ENCODE assay signal across 13 cellular contexts in the genomic region with DNA sequence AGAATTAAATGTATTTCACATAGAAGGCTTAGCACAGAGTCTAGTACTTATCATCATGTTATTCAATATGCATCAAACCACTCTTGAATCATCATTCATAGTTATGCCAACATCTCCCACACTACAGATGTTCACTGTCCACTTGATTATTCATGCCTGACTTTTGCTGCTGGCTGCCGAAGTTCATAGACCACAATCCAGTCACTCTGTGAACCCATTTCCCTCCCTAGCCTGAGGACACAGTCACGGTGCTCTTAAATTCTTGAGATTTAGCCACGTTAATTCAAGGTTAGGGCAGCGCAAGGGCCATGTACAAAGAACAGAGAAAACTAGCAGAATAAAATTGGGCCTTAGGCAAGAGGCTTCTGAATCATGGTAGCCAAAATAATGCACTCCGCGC. TPM values are rescaled to one million over a fixed set of nuclear protein-coding genes. Genes with fewer than 3 reads are reported as not detected.
A peak's percentile ranks its signal among the peaks of the same experiment; 100 is the strongest.
DNase-seq lines count a peak whose midpoint lies in the region; ATAC-seq, FAIRE-seq and TF ChIP-seq lines count a peak whose summit lies in the region.
"Had no signal": no experiment of that assay in that cellular context is flagged by ENCODE, and none has a peak within 500 bp of the region (broad histone marks: within the 10 kb centered on the region; RNA-seq: fewer than 3 reads in every experiment).

No MANE protein-coding gene starts in this region.

- H3K79me2 ChIP-seq in astrocyte (ENCODE audit: insufficient read depth, low read length) = peaks cover 24% of the 10 kb centered on the region

- H3K4me2 ChIP-seq in astrocyte (ENCODE audit: low read length) = peak overlapping the region; percentile 8
- H3K4me2 ChIP-seq: GM23338 had no signal

- H3K36me3 Mint-ChIP-seq in astrocyte (ENCODE audit: low read depth, unreplicated experiment) = peaks cover 14% of the 10 kb centered on the region

- no peak for ATAC-seq in HG03045 (IDR thresholded peaks at IDR 0.05; ENCODE audit: unreplicated experiment)
- ATAC-seq in HG02840 (IDR thresholded peaks at IDR 0.05; ENCODE audit: low FRiP score, unreplicated experiment) = no peak
- no peak for ATAC-seq in HG03095 (IDR thresholded peaks at IDR 0.05; ENCODE audit: unreplicated experiment)
- ATAC-seq: activated T-cell treated with anti-CD3 and anti-CD28 coated beads, Interleukin-2, amount 50 U/mL, for 72 hours; GM12878; GM23338 had no signal

- H3K4me1 ChIP-seq in HAP-1 (peaks cover 8% of the 10 kb centered on the region; the same call in 1 of the 2 replicates), astrocyte (ENCODE audit: insufficient read depth, low read length) (peaks cover 10% of the 10 kb centered on the region)

- no peak for FAIRE-seq in astrocyte (lab: Jason Lieb, UNC)
- FAIRE-seq: GM12878 had no signal

- in situ Hi-C loops in HAP-1 (cut with MboI; ENCODE audit: low sequenced_read_pairs) = no loop called here

- H3K27me3 Mint-ChIP-seq in astrocyte (ENCODE audit: low read depth, unreplicated experiment) = no peaks in the 10 kb centered on the region
- H3K27me3 Mint-ChIP-seq: activated CD4-positive, alpha-beta T cell treated with anti-CD3 and anti-CD28 coated beads, Interleukin-2, amount 10 ng/mL, durations not matched to agents 24 days and 14 days had no signal

- H4K20me1 ChIP-seq in astrocyte (ENCODE audit: insufficient read depth, low read length) = peaks cover 42% of the 10 kb centered on the region

- H3K9me3 ChIP-seq in HAP-1 (no peaks in the 10 kb centered on the region), astrocyte (ENCODE audit: insufficient read depth, low read depth, low read length) (no peaks in the 10 kb centered on the region)

- H3K36me3 ChIP-seq in HAP-1 (replicated peaks) = no peaks in the 10 kb centered on the region
- no peaks in the 10 kb centered on the region for H3K36me3 ChIP-seq in astrocyte (ENCODE audit: insufficient read depth, low read length)

- no peak overlapping the region for H3K4me3 ChIP-seq in HAP-1
- H3K4me3 ChIP-seq in astrocyte (ENCODE audit: insufficient read depth, low read depth, low read length) = no peak overlapping the region
- H3K4me3 ChIP-seq in foreskin fibroblast (ENCODE audit: low read depth in 1 of 2, low read length in 2 of 2) = no peak overlapping the region
- H3K4me3 ChIP-seq: GM12878, GM23338 had no signal

- no peak overlapping the region for H3K4me3 Mint-ChIP-seq in astrocyte (ENCODE audit: unreplicated experiment)
- H3K4me3 Mint-ChIP-seq: activated CD4-positive, alpha-beta T cell treated with anti-CD3 and anti-CD28 coated beads, Interleukin-2, amount 10 ng/mL, durations not matched to agents 24 days and 14 days; activated T-cell treated with anti-CD3 and anti-CD28 coated beads, Interleukin-2, amount 50 U/mL, for 72 hours; GM23338 had no signal

- H3K9me3 Mint-ChIP-seq in astrocyte (ENCODE audit: unreplicated experiment) = no peaks in the 10 kb centered on the region
- H3K9me3 Mint-ChIP-seq: activated CD4-positive, alpha-beta T cell treated with anti-CD3 and anti-CD28 coated beads, Interleukin-2, amount 10 ng/mL, durations not matched to agents 24 days and 14 days; activated T-cell treated with anti-CD3 and anti-CD28 coated beads, Interleukin-2, amount 50 U/mL, for 72 hours; GM23338 had no signal

- no peak overlapping the region for H3K27ac Mint-ChIP-seq in astrocyte (ENCODE audit: unreplicated experiment)
- H3K27ac Mint-ChIP-seq: activated CD4-positive, alpha-beta T cell treated with anti-CD3 and anti-CD28 coated beads, Interleukin-2, amount 10 ng/mL, durations not matched to agents 24 days and 14 days; activated T-cell treated with anti-CD3 and anti-CD28 coated beads, Interleukin-2, amount 50 U/mL, for 72 hours; GM23338 had no signal

- H2AFZ ChIP-seq in astrocyte (ENCODE audit: low read depth, low read length) = no peak overlapping the region
- H2AFZ ChIP-seq: GM23338 had no signal

- H3K27ac ChIP-seq in astrocyte (ENCODE audit: low read depth, low read length) = peak overlapping the region; percentile 7

- H3K4me1 Mint-ChIP-seq in astrocyte (ENCODE audit: low read depth, unreplicated experiment) = peaks cover 33% of the 10 kb centered on the region
- H3K4me1 Mint-ChIP-seq: activated CD4-positive, alpha-beta T cell treated with anti-CD3 and anti-CD28 coated beads, Interleukin-2, amount 10 ng/mL, durations not matched to agents 24 days and 14 days had no signal

- DNase-seq in A172 (ENCODE audit: low spot score) = peak; percentile 45
- peak; percentile 20 to 39 for DNase-seq in HAP-1 (ENCODE audit: low spot score in 2 of 2)
- DNase-seq in astrocyte (ENCODE audit: low read depth) = peak; percentile 93
- peak; percentile 92 to 93 for DNase-seq in foreskin fibroblast
- DNase-seq in central memory CD4-positive, alpha-beta T cell = no peak
- DNase-seq: activated CD4-positive, alpha-beta T cell treated with anti-CD3 and anti-CD28 coated beads, Interleukin-2, amount 10 ng/mL, durations not matched to agents 24 days and 14 days; activated T-cell treated with anti-CD3 and anti-CD28 coated beads, Interleukin-2, amount 50 U/mL, for 72 hours; NCI-H2227 treated with DMSO at 0.1 percent for 48 hours had no signal

- H3K9ac ChIP-seq in astrocyte (ENCODE audit: low read length) = no peak overlapping the region

- TF ChIP-seq CTCF in astrocyte (IDR thresholded peaks at IDR 0.05; ENCODE audit: insufficient read depth, low read depth, low read length) = no peak
- no peak for TF ChIP-seq CTCF in foreskin fibroblast (IDR thresholded peaks at IDR 0.05; ENCODE audit: low read depth, low read length)

- H3K27me3 ChIP-seq in HAP-1 (ENCODE audit: low read depth) (no peaks in the 10 kb centered on the region), astrocyte (ENCODE audit: insufficient read depth, low read length) (no peaks in the 10 kb centered on the region)

RNA-seq across cellular contexts. Expression of a gene that starts 32.4 kb away (rescaled TPM):
- 66.6 and 72.6 TPM in 2 replicates for total RNA-seq in A172 (2014; rRNA removed; shearing (Covaris generic))
- total RNA-seq in astrocyte = 109 and 125 TPM in 2 replicates
